Comparison of ENCODE assay signal across 21 cellular contexts in genomic region chr4:112272292-112272691, GRCh38. TPM values are rescaled to one million over a fixed set of nuclear protein-coding genes. Genes with fewer than 3 reads are reported as not detected.
DNase-seq lines count a peak whose midpoint lies in the region; ATAC-seq and TF ChIP-seq lines count a peak whose summit lies in the region.
"Had no signal": no experiment of that assay in that cellular context is flagged by ENCODE, and none has a peak within 500 bp of the region (broad histone marks: within the 10 kb centered on the region; RNA-seq: fewer than 3 reads in every experiment).

No MANE protein-coding gene starts in this region.

- H3K9me3 Mint-ChIP-seq in activated naive CD8-positive, alpha-beta T cell (ENCODE audit: low read depth), result no peaks in the 10 kb centered on the region
- H3K9me3 Mint-ChIP-seq in activated naive CD8-positive, alpha-beta T cell treated with anti-CD3 and anti-CD28 coated beads, Interleukin-2, amount 50 U/mL, for 24 hours, result no peaks in the 10 kb centered on the region
- no peaks in the 10 kb centered on the region for H3K9me3 Mint-ChIP-seq in activated B cell treated with CpG ODN at 0.5 μM for 24 hours
- no peaks in the 10 kb centered on the region for H3K9me3 Mint-ChIP-seq in stimulated activated effector memory CD8-positive, alpha-beta T cell treated with anti-CD3 and anti-CD28 coated beads, Interleukin-12 subunit alpha, Interleukin-12 subunit beta, amount 100 ng/mL, for 72 hours
- H3K9me3 Mint-ChIP-seq: CD14-positive monocyte had no signal

- peaks cover 14% of the 10 kb centered on the region for H3K36me3 Mint-ChIP-seq in activated naive CD8-positive, alpha-beta T cell
- H3K36me3 Mint-ChIP-seq in activated naive CD8-positive, alpha-beta T cell treated with anti-CD3 and anti-CD28 coated beads, Interleukin-2, amount 50 U/mL, for 24 hours (ENCODE audit: low read depth), result peaks cover 25% of the 10 kb centered on the region
- peaks cover 47% of the 10 kb centered on the region for H3K36me3 Mint-ChIP-seq in activated B cell treated with CpG ODN at 0.5 μM for 24 hours (ENCODE audit: low read depth)
- peaks cover 43% of the 10 kb centered on the region for H3K36me3 Mint-ChIP-seq in stimulated activated effector memory CD8-positive, alpha-beta T cell treated with anti-CD3 and anti-CD28 coated beads, Interleukin-12 subunit alpha, Interleukin-12 subunit beta, amount 100 ng/mL, for 72 hours

- POLR2A ChIA-PET in activated B cell treated with CpG ODN at 0.5 μM for 24 hours (lab: Charles Lee), result interaction anchor here (1.0 to 1.8 kb wide), 2 partner anchors 12 to 14 kb away, joined by 3 to 7 read pairs; partner anchors contain the start of gene TIFA

- peak overlapping the region; percentile 14 for H3K27ac Mint-ChIP-seq in activated naive CD8-positive, alpha-beta T cell
- no peak overlapping the region for H3K27ac Mint-ChIP-seq in activated naive CD8-positive, alpha-beta T cell treated with anti-CD3 and anti-CD28 coated beads, Interleukin-2, amount 50 U/mL, for 24 hours
- H3K27ac Mint-ChIP-seq in activated B cell treated with CpG ODN at 0.5 μM for 24 hours, result peak overlapping the region; percentile 13
- peak overlapping the region; percentile 77 for H3K27ac Mint-ChIP-seq in stimulated activated effector memory CD8-positive, alpha-beta T cell treated with anti-CD3 and anti-CD28 coated beads, Interleukin-12 subunit alpha, Interleukin-12 subunit beta, amount 100 ng/mL, for 72 hours

- intact Hi-C loops in activated B cell treated with CpG ODN at 0.5 μM for 24 hours (cut with micrococcal nuclease), result no loop called here

- H3K27me3 Mint-ChIP-seq in activated naive CD8-positive, alpha-beta T cell, result no peaks in the 10 kb centered on the region
- no peaks in the 10 kb centered on the region for H3K27me3 Mint-ChIP-seq in activated naive CD8-positive, alpha-beta T cell treated with anti-CD3 and anti-CD28 coated beads, Interleukin-2, amount 50 U/mL, for 24 hours
- no peaks in the 10 kb centered on the region for H3K27me3 Mint-ChIP-seq in activated B cell treated with CpG ODN at 0.5 μM for 24 hours

- no peak for DNase-seq in activated naive CD8-positive, alpha-beta T cell treated with anti-CD3 and anti-CD28 coated beads, Interleukin-2, amount 50 U/mL, for 24 hours
- DNase-seq in GM12865 (ENCODE audit: low read depth), result peak; percentile 25
- DNase-seq in activated B cell treated with CpG ODN at 0.5 μM for 24 hours, result no peak
- DNase-seq in stimulated activated effector memory CD8-positive, alpha-beta T cell treated with anti-CD3 and anti-CD28 coated beads, Interleukin-12 subunit alpha, Interleukin-12 subunit beta, amount 100 ng/mL, for 72 hours (ENCODE audit: low spot score in 2 of 2), result no peak
- DNase-seq in DMS79 treated with DMSO at 0.1 percent for 48 hours (lab: John Stamatoyannopoulos, UW), result no peak
- DNase-seq: ACHN; AML-193; DMS153; GF-D8; GOT3; MM.1S; NCI-H1105 treated with DMSO at 0.1 percent for 48 hours; NCI-H1694; NCI-H2081 treated with DMSO at 0.1 percent for 48 hours; NCI-H748 treated with DMSO at 0.1 percent for 48 hours; NK-92 treated with Interleukin-12 subunit alpha and Interleukin-12 subunit beta, amount 100 ng/mL, for 24 hours; SHP77 had no signal

- H3K4me1 Mint-ChIP-seq in activated naive CD8-positive, alpha-beta T cell (ENCODE audit: low read depth), result peaks cover 23% of the 10 kb centered on the region
- H3K4me1 Mint-ChIP-seq in activated naive CD8-positive, alpha-beta T cell treated with anti-CD3 and anti-CD28 coated beads, Interleukin-2, amount 50 U/mL, for 24 hours, result peaks cover 49% of the 10 kb centered on the region
- peaks cover 22% of the 10 kb centered on the region for H3K4me1 Mint-ChIP-seq in activated B cell treated with CpG ODN at 0.5 μM for 24 hours
- peaks cover 54% of the 10 kb centered on the region for H3K4me1 Mint-ChIP-seq in stimulated activated effector memory CD8-positive, alpha-beta T cell treated with anti-CD3 and anti-CD28 coated beads, Interleukin-12 subunit alpha, Interleukin-12 subunit beta, amount 100 ng/mL, for 72 hours

- TF ChIP-seq CTCF in GM12865 (IDR thresholded peaks at IDR 0.05; ENCODE audit: insufficient read depth, low read depth, low read length, missing control alignments) (no peak), activated B cell treated with CpG ODN at 0.5 μM for 24 hours (IDR thresholded peaks at IDR 0.05) (no peak)

- CTCF ChIA-PET in activated B cell treated with CpG ODN at 0.5 μM for 24 hours (lab: Charles Lee), result interaction anchor here (0.6 to 1.1 kb wide), 2 partner anchors 21 to 50 kb away, joined by 3 read pairs; no protein-coding TSS in a partner anchor

- ATAC-seq in activated naive CD8-positive, alpha-beta T cell treated with anti-CD3 and anti-CD28 coated beads, Interleukin-2, amount 50 U/mL, for 24 hours, result no peak
- ATAC-seq in activated B cell treated with CpG ODN at 0.5 μM for 24 hours (ENCODE audit: low read depth) (no peak), HG03378 (IDR thresholded peaks at IDR 0.05; ENCODE audit: unreplicated experiment) (no peak)
- ATAC-seq in stimulated activated effector memory CD8-positive, alpha-beta T cell treated with anti-CD3 and anti-CD28 coated beads, Interleukin-12 subunit alpha, Interleukin-12 subunit beta, amount 100 ng/mL, for 72 hours, result no peak

- no peak overlapping the region for H3K4me3 Mint-ChIP-seq in activated naive CD8-positive, alpha-beta T cell
- no peak overlapping the region for H3K4me3 Mint-ChIP-seq in activated naive CD8-positive, alpha-beta T cell treated with anti-CD3 and anti-CD28 coated beads, Interleukin-2, amount 50 U/mL, for 24 hours
- H3K4me3 Mint-ChIP-seq in activated B cell treated with CpG ODN at 0.5 μM for 24 hours, result no peak overlapping the region
- H3K4me3 Mint-ChIP-seq in stimulated activated effector memory CD8-positive, alpha-beta T cell treated with anti-CD3 and anti-CD28 coated beads, Interleukin-12 subunit alpha, Interleukin-12 subunit beta, amount 100 ng/mL, for 72 hours, result no peak overlapping the region
- H3K4me3 Mint-ChIP-seq: CD14-positive monocyte had no signal

- no peak overlapping the region for H3K4me3 ChIP-seq in GM12865 (ENCODE audit: low read depth, low read length)
- H3K4me3 ChIP-seq: SK-N-MC had no signal

RNA-seq across cellular contexts. Expression of gene TIFA, which starts 13.4 kb away (rescaled TPM):
- 36.4 and 43.4 TPM in 2 replicates for total RNA-seq in activated B cell treated with CpG ODN at 0.5 μM for 24 hours

RNA-seq across cellular contexts. Expression of gene ALPK1, which starts 24.9 kb away (rescaled TPM):
- 23.1 and 26.7 TPM in 2 replicates for total RNA-seq in activated B cell treated with CpG ODN at 0.5 μM for 24 hours

RNA-seq across cellular contexts. Expression of gene AP1AR, which starts 40.7 kb away (rescaled TPM):
- 20.1 and 24.3 TPM in 2 replicates for total RNA-seq in activated B cell treated with CpG ODN at 0.5 μM for 24 hours
